ENCODE assay signal across 8 cellular contexts in the genomic region with DNA sequence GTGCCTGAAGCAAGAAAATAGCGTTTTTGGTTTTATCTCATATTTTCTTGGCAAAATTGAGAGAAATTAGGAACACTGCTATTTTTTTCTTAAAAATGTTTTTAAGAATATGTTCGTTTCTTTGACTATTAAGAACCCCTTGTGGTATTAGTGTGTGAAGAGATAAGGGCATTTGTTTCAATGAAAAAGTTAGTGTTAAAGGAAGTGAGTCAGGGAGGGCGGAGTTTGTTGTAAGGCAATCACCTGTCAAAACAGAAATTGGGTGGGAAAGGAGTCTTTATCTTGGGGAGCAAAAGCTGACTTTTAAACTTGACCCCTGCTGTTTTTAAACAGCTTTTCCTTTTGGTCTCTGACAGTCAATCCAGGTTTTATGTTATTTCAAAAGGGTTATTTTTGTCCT. TPM values are rescaled to one million over a fixed set of nuclear protein-coding genes. Genes with fewer than 3 reads are reported as not detected.
DNase-seq lines count a peak whose midpoint lies in the region; ATAC-seq, FAIRE-seq and TF ChIP-seq lines count a peak whose summit lies in the region.

No MANE protein-coding gene starts in this region.

- peaks cover 6 to 23% of the 10 kb centered on the region in 2 donors for H3K36me3 Mint-ChIP-seq in CD4-positive, alpha-beta memory T cell
- H3K36me3 Mint-ChIP-seq in activated naive CD8-positive, alpha-beta T cell, result no peaks in the 10 kb centered on the region

- peak overlapping the region; percentile 32 to 47 for H3K4me3 ChIP-seq in CD4-positive, alpha-beta memory T cell (ENCODE audit: low read length in 2 of 2)
- H3K4me3 ChIP-seq in lower lobe of right lung (peak overlapping the region; percentile 89), Karpas-422 (ENCODE audit: low read length) (no peak overlapping the region)

- peaks cover 43 to 76% (median 55%) of the 10 kb centered on the region in 4 donors for H3K4me1 Mint-ChIP-seq in CD4-positive, alpha-beta memory T cell
- peaks cover 57% of the 10 kb centered on the region for H3K4me1 Mint-ChIP-seq in activated naive CD8-positive, alpha-beta T cell (ENCODE audit: low read depth)

- POLR2A ChIA-PET in CD4-positive, alpha-beta memory T cell (lab: Charles Lee; ENCODE audit: partially characterized antibody), result interaction anchor here (1.0 to 8.5 kb wide), 6 partner anchors 9 to 124 kb away, joined by 3 to 206 read pairs (median 8); no protein-coding TSS in a partner anchor

- peaks cover 36% of the 10 kb centered on the region for H3K79me2 ChIP-seq in Karpas-422 (ENCODE audit: low read length)

- intact Hi-C loops in CD4-positive, alpha-beta memory T cell (cut with micrococcal nuclease), result loop anchor here (5.0 to 10.0 kb wide), 2 partner anchors 346 to 1961 kb away; a partner anchor contains a TSS
- intact Hi-C loops in lower lobe of right lung (cut with DNase I), result no loop called here

- no peak for FAIRE-seq in D721Med (lab: Jason Lieb, UNC)

- no peaks in the 10 kb centered on the region for H3K9me2 ChIP-seq in Karpas-422 (replicated peaks; ENCODE audit: insufficient read depth, low read length)

- no peak overlapping the region for H2AFZ ChIP-seq in Karpas-422 (ENCODE audit: low read length)

- peak overlapping the region; percentile 19 for H3K27ac ChIP-seq in CD4-positive, alpha-beta memory T cell (ENCODE audit: low read depth, low read length)
- no peak overlapping the region for H3K27ac ChIP-seq in lower lobe of right lung
- H3K27ac ChIP-seq in Karpas-422 (ENCODE audit: low read length), result no peak overlapping the region

- CTCF ChIA-PET in CD4-positive, alpha-beta memory T cell (lab: Charles Lee; ENCODE audit: partially characterized antibody), result interaction anchor here (1.0 to 12.2 kb wide), 11 partner anchors 23 to 603 kb away, joined by 3 to 191 read pairs (median 6); no protein-coding TSS in a partner anchor

- TF ChIP-seq CTCF in lower lobe of right lung (IDR thresholded peaks at IDR 0.05) (no peak), D721Med (IDR thresholded peaks at IDR 0.05; ENCODE audit: insufficient read depth, missing control alignments) (no peak)

- no peak for ATAC-seq in lower lobe of right lung

- H4K20me1 ChIP-seq in Karpas-422 (ENCODE audit: insufficient read depth, low read depth, low read length), result peaks cover 3% of the 10 kb centered on the region; the same call in 1 of the 2 replicates

- peak overlapping the region; percentile 98 to 100 (median 99) for H3K4me3 Mint-ChIP-seq in CD4-positive, alpha-beta memory T cell
- H3K4me3 Mint-ChIP-seq in activated naive CD8-positive, alpha-beta T cell, result peak overlapping the region; percentile 91

- H3K9me3 Mint-ChIP-seq in CD4-positive, alpha-beta memory T cell, result peaks cover 0 to 2% (median 0%) of the 10 kb centered on the region in 8 donors
- no peaks in the 10 kb centered on the region for H3K9me3 Mint-ChIP-seq in activated naive CD8-positive, alpha-beta T cell (ENCODE audit: low read depth)

- no peaks in the 10 kb centered on the region for H3K27me3 Mint-ChIP-seq in CD4-positive, alpha-beta memory T cell
- no peaks in the 10 kb centered on the region for H3K27me3 Mint-ChIP-seq in activated naive CD8-positive, alpha-beta T cell

- peak overlapping the region; percentile 30 to 90 (median 65) for H3K27ac Mint-ChIP-seq in CD4-positive, alpha-beta memory T cell
- peak overlapping the region; percentile 71 for H3K27ac Mint-ChIP-seq in activated naive CD8-positive, alpha-beta T cell

- H3K27me3 ChIP-seq in CD4-positive, alpha-beta memory T cell (ENCODE audit: insufficient read depth, low read length), result no peaks in the 10 kb centered on the region
- H3K27me3 ChIP-seq in lower lobe of right lung (ENCODE audit: low read depth) (no peaks in the 10 kb centered on the region), Karpas-422 (ENCODE audit: low read length) (no peaks in the 10 kb centered on the region)

- peak in 4 of 5 donors; percentile 26 to 58 (median 29) for DNase-seq in CD4-positive, alpha-beta memory T cell
- DNase-seq in LoVo (ENCODE audit: low spot score) (peak; percentile 16), lower lobe of right lung (no peak), D721Med (ENCODE audit: insufficient read length, low spot score) (no peak), NCI-H2171 (lab: John Stamatoyannopoulos, UW) (no peak), mucosa of gallbladder (ENCODE audit: low spot score) (no peak), Karpas-422 (no peak)

- no peak overlapping the region for H3K9ac ChIP-seq in Karpas-422 (ENCODE audit: low read length)

- H3K9me3 ChIP-seq in CD4-positive, alpha-beta memory T cell (ENCODE audit: control insufficient read depth in 1 of 2, low read length in 2 of 2), result no peaks in the 10 kb centered on the region
- H3K9me3 ChIP-seq in lower lobe of right lung (no peaks in the 10 kb centered on the region), Karpas-422 (ENCODE audit: low read length) (no peaks in the 10 kb centered on the region)

- H3K4me2 ChIP-seq in Karpas-422 (ENCODE audit: low read depth, low read length, poor library complexity, severe bottlenecking), result no peak overlapping the region

- peaks cover 57% of the 10 kb centered on the region for H3K4me1 ChIP-seq in CD4-positive, alpha-beta memory T cell (ENCODE audit: insufficient read depth, low read length)
- H3K4me1 ChIP-seq in lower lobe of right lung, result peaks cover 33% of the 10 kb centered on the region
- peaks cover 13% of the 10 kb centered on the region for H3K4me1 ChIP-seq in Karpas-422 (ENCODE audit: low read length)

- no peaks in the 10 kb centered on the region for H3K36me3 ChIP-seq in CD4-positive, alpha-beta memory T cell (ENCODE audit: insufficient read depth, low read length)
- H3K36me3 ChIP-seq in lower lobe of right lung (no peaks in the 10 kb centered on the region), Karpas-422 (ENCODE audit: insufficient read depth, low read length) (no peaks in the 10 kb centered on the region)

RNA-seq across cellular contexts. Expression of a gene that starts 4.2 kb away (rescaled TPM):
- 10 to 100 TPM; 41.1 to 42.3 TPM for total RNA-seq in CD4-positive, alpha-beta memory T cell
- 10 to 100 TPM; 13.8 to 19.6 TPM for polyA plus RNA-seq in CD4-positive, alpha-beta memory T cell
- total RNA-seq in lower lobe of right lung (19.1 TPM), mucosa of gallbladder (14.5 TPM)
- 7.1 and 7.2 TPM in 2 replicates for total RNA-seq in Karpas-422 (2014; rRNA removed; shearing (Covaris generic); ENCODE audit: low replicate concordance)

Comparison
In these comparisons a context has a peak if more than half of its experiments do, and no peak if none do; other contexts are left out.
1. DNase-seq: peak in CD4-positive, alpha-beta memory T cell (4 of 5) and LoVo (single experiment); none in lower lobe of right lung (single experiment), D721Med (single experiment), NCI-H2171 (single experiment), mucosa of gallbladder (single experiment) and Karpas-422 (single experiment).